Comparison of ENCODE assay signal across 8 cellular contexts in the genomic region with DNA sequence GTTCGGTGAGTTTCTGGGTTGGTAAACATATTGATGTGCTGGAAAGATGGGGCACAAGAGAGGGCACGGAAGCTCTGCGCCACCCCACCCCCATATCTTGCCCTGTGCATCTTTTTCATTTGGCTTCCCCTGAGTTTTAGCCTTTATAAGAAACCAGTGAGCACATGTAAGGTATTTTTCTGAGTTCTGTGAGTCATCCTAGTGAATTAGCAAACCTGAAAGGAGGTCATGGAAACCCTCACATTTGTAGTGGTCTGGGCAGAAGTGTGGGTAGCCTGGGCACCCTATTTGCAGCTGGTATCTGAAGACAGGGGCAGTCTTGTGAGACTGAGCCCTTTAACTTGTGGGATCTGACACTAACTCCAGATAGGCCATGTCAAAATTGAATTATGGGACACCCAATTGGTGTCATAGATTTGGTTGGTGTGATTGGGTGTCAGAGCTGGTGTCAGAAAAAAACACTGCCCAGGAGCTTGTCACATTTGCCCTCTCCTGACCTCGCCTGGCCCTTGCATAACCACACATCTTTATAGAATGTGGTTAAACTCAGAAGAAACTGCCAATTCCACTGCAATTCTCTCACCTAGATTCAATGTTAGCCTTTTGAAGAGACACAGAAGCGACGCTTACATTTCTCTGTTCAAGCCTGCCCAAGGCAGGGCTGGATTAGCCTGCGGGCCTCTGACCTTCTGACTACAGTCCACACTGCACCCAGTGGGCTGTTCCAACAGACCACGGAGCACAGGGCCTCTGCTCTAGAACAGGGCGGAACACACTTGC. TPM values are rescaled to one million over a fixed set of nuclear protein-coding genes. Genes with fewer than 3 reads are reported as not detected.
A peak's percentile ranks its signal among the peaks of the same experiment; 100 is the strongest.
DNase-seq lines count a peak whose midpoint lies in the region; ATAC-seq and FAIRE-seq lines count a peak whose summit lies in the region.

No MANE protein-coding gene starts in this region.

- intact Hi-C loops in sciatic nerve (cut with DNase I): no loop called here

- ATAC-seq in GM18502 (IDR thresholded peaks at IDR 0.05; ENCODE audit: poor library complexity, unreplicated experiment): peak; percentile 51
- ATAC-seq in sciatic nerve: peak; percentile 36

- FAIRE-seq in RCC 7860 (lab: Jason Lieb, UNC): no peak

- DNase-seq in NOMO-1 treated with DMSO at 0.1 percent for 48 hours (lab: John Stamatoyannopoulos, UW; ENCODE audit: unreplicated experiment): peak; percentile 78
- peak; percentile 90 for DNase-seq in activated effector memory CD4-positive, alpha-beta T cell treated with anti-CD3 and anti-CD28 coated beads, Interleukin-2, amount 50 U/mL, for 16 hours
- DNase-seq in sciatic nerve (ENCODE audit: low spot score): no peak
- no peak for DNase-seq in RCC 7860 (ENCODE audit: low spot score)
- DNase-seq in NAMALWA (ENCODE audit: low spot score): no peak
- DNase-seq in NCI-H524 treated with DMSO at 0.1 percent for 48 hours (lab: John Stamatoyannopoulos, UW): no peak
- no peak for DNase-seq in LoVo (ENCODE audit: low spot score)

RNA-seq across cellular contexts. Expression of gene GALM, which starts 12.0 kb away (rescaled TPM):
- total RNA-seq in sciatic nerve: 14.6 TPM

RNA-seq across cellular contexts. Expression of gene HNRNPLL, which starts 51.2 kb away (rescaled TPM):
- total RNA-seq in sciatic nerve: 50.2 TPM

Comparison
In these comparisons a context has a peak if more than half of its experiments do, and no peak if none do; other contexts are left out.
1. DNase-seq: peak in NOMO-1 treated with DMSO at 0.1 percent for 48 hours (single experiment) and activated effector memory CD4-positive, alpha-beta T cell treated with anti-CD3 and anti-CD28 coated beads, Interleukin-2, amount 50 U/mL, for 16 hours (single experiment); none in sciatic nerve (single experiment), RCC 7860 (single experiment), NAMALWA (single experiment), NCI-H524 treated with DMSO at 0.1 percent for 48 hours (single experiment) and LoVo (single experiment).